In genomic region chr2:102112692-102113665, GRCh38 we compare ENCODE assay signal across 17 cellular contexts. TPM values are rescaled to one million over a fixed set of nuclear protein-coding genes. Genes with fewer than 3 reads are reported as not detected.
DNase-seq lines count a peak whose midpoint lies in the region; ATAC-seq and TF ChIP-seq lines count a peak whose summit lies in the region.
"Had no signal": no experiment of that assay in that cellular context is flagged by ENCODE, and none has a peak within 500 bp of the region (broad histone marks: within the 10 kb centered on the region; RNA-seq: fewer than 3 reads in every experiment).

No MANE protein-coding gene starts in this region.

- H2AFZ ChIP-seq in osteoblast (ENCODE audit: low read length), result no peak overlapping the region
- H2AFZ ChIP-seq: neural progenitor cell had no signal

- peaks cover 66% of the 10 kb centered on the region for H3K4me1 ChIP-seq in osteoblast (ENCODE audit: insufficient read depth, low read length)

- TF ChIP-seq CTCF in AG09309 (IDR thresholded peaks at IDR 0.05; ENCODE audit: control insufficient read depth, insufficient read depth, low read depth, low read length, missing control alignments) (peak; percentile 5), HFFc6 (IDR thresholded peaks at IDR 0.05) (no peak), cardiac fibroblast (IDR thresholded peaks at IDR 0.05; ENCODE audit: low read depth, low read length) (no peak), osteoblast (IDR thresholded peaks at IDR 0.05; ENCODE audit: extremely low read depth, low read depth, low read length) (peak; percentile 31)

- no peaks in the 10 kb centered on the region for H3K27me3 ChIP-seq in osteoblast (ENCODE audit: insufficient read depth, low read length)
- H3K27me3 ChIP-seq: neural progenitor cell had no signal

- no peaks in the 10 kb centered on the region; the same call in 1 of the 2 replicates for H3K27me3 Mint-ChIP-seq in HFFc6 (ENCODE audit: insufficient read depth)

- H3K36me3 ChIP-seq in osteoblast (ENCODE audit: insufficient read depth, low read length), result peaks cover 4% of the 10 kb centered on the region
- H3K36me3 ChIP-seq: neural progenitor cell had no signal

- no peaks in the 10 kb centered on the region for H3K79me2 ChIP-seq in osteoblast (ENCODE audit: insufficient read depth, low read length)

- H3K4me3 ChIP-seq in AG09309 (ENCODE audit: control insufficient read depth, low read depth, low read length) (no peak overlapping the region), cardiac fibroblast (replicated peaks in 1 of 2; ENCODE audit: low read depth in 2 of 2, low read length in 2 of 2) (no peak overlapping the region), osteoblast (ENCODE audit: insufficient read depth, low read length) (peak overlapping the region; percentile 10)
- H3K4me3 ChIP-seq: coronary artery, lung, neural progenitor cell, skin epidermis had no signal

- no peaks in the 10 kb centered on the region for H4K20me1 ChIP-seq in osteoblast (ENCODE audit: insufficient read depth, low read length)

- peak overlapping the region; percentile 40 for H3K4me2 ChIP-seq in osteoblast (ENCODE audit: insufficient read depth, low read length)
- H3K4me2 ChIP-seq: neural progenitor cell had no signal

- H3K27ac Mint-ChIP-seq in HFFc6, result no peak overlapping the region; the same call in 1 of the 2 replicates

- no peaks in the 10 kb centered on the region for H3K9me3 Mint-ChIP-seq in HFFc6

- DNase-seq in AG09309 (ENCODE audit: low read depth) (peak; percentile 68), HFFc6 (peak; percentile 39), cardiac fibroblast (ENCODE audit: low read depth in 2 of 2) (peak; percentile 42 to 68), osteoblast (ENCODE audit: insufficient read length, low spot score, missing footprints) (peak; percentile 85), GDM1 (lab: John Stamatoyannopoulos, UW) (no peak)
- no peak for DNase-seq in stimulated activated CD4-positive, alpha-beta T cell treated with anti-CD3 and anti-CD28 coated beads, Interleukin-4, amount 100 ng/mL, for 4 hours
- no peak for DNase-seq in stimulated activated CD4-positive, alpha-beta T cell treated with anti-CD3 and anti-CD28 coated beads, Interleukin-4, amount 100 ng/mL, for 1 hour
- DNase-seq: activated CD8-positive, alpha-beta memory T cell treated with anti-CD3 and anti-CD28 coated beads, Interleukin-2, amount 50 U/mL, for 48 hours; DMS79 treated with DMSO at 0.1 percent for 48 hours; NCI-H2029; NCI-H526 treated with DMSO at 0.1 percent for 48 hours had no signal

- peaks cover 59% of the 10 kb centered on the region for H3K4me1 Mint-ChIP-seq in HFFc6 (ENCODE audit: low read depth)

- H3K4me3 Mint-ChIP-seq in HFFc6, result peak overlapping the region; percentile 52
- H3K4me3 Mint-ChIP-seq: CD14-positive monocyte, neural progenitor cell had no signal

- H3K9me3 ChIP-seq in osteoblast (ENCODE audit: low read depth, low read length), result no peaks in the 10 kb centered on the region

- no peak for ATAC-seq in HG03354 (IDR thresholded peaks at IDR 0.05; ENCODE audit: poor library complexity, severe bottlenecking, unreplicated experiment)

- H3K36me3 Mint-ChIP-seq in HFFc6 (ENCODE audit: low read depth), result peaks cover 17% of the 10 kb centered on the region
- H3K36me3 Mint-ChIP-seq: CD14-positive monocyte, neural progenitor cell had no signal

- H3K27ac ChIP-seq in osteoblast (ENCODE audit: low read depth, low read length), result peak overlapping the region; percentile 99
- H3K27ac ChIP-seq: coronary artery had no signal

RNA-seq across cellular contexts. Expression of gene IL1R1, which starts 29.6 kb away (rescaled TPM):
- 10 to 100 TPM; 13.8 to 25.0 (median 22.9) TPM for total RNA-seq in HFFc6 (2021; fragmentation: NEBNext Ultra II Directional; extraction: Animal tissue kit (Norgen Biotek cat#: 25700))
- 89.8 and 116 TPM in 2 replicates for total RNA-seq in osteoblast

Comparison
In these comparisons a context has a peak if more than half of its experiments do, and no peak if none do; other contexts are left out.
1. DNase-seq: peak in AG09309 (single experiment), HFFc6 (single experiment), cardiac fibroblast (2 of 2) and osteoblast (single experiment); none in stimulated activated CD4-positive, alpha-beta T cell treated with anti-CD3 and anti-CD28 coated beads, Interleukin-4, amount 100 ng/mL, for 4 hours (0 of 2), GDM1 (single experiment) and stimulated activated CD4-positive, alpha-beta T cell treated with anti-CD3 and anti-CD28 coated beads, Interleukin-4, amount 100 ng/mL, for 1 hour (single experiment).
2. CTCF ChIP-seq: peak in AG09309 (single experiment) and osteoblast (single experiment); none in HFFc6 (single experiment) and cardiac fibroblast (single experiment).